Comparison of ENCODE assay signal across 2 cellular contexts in genomic region chr15:63509056-63509696, GRCh38.
TF ChIP-seq lines count a peak whose summit lies in the region.

No MANE protein-coding gene starts in this region.

TF ChIP-seq in SK-N-SH, 30 proteins besides CTCF, POLR2A, EP300 and RAD21 (continued from another document):
- no peak for TF ChIP-seq REST (IDR thresholded peaks at IDR 0.05; ENCODE audit: low read depth, low read length)
- no peak for TF ChIP-seq ZBTB33 (IDR thresholded peaks at IDR 0.05; ENCODE audit: borderline replicate concordance, low read depth)
- no peak for TF ChIP-seq SIN3A (IDR thresholded peaks at IDR 0.05; ENCODE audit: borderline replicate concordance, low read depth, low read length)
- TF ChIP-seq PBX3 (IDR thresholded peaks at IDR 0.05) = no peak
- no peak for TF ChIP-seq GATA2 (CRISPR knock-in tag; IDR thresholded peaks at IDR 0.05)

TF ChIP-seq in SK-N-SH treated with all-trans-retinoic acid at 6 μM for 48 hours, 23 proteins besides CTCF, POLR2A, EP300 and RAD21 (continued from another document):
- no peak for TF ChIP-seq PATZ1 (CRISPR knock-in tag; IDR thresholded peaks at IDR 0.05; ENCODE audit: borderline replicate concordance)
- no peak for TF ChIP-seq POU6F1 (CRISPR knock-in tag; IDR thresholded peaks at IDR 0.05; ENCODE audit: borderline replicate concordance, low read depth)
- no peak for TF ChIP-seq CREB5 (CRISPR knock-in tag; IDR thresholded peaks at IDR 0.05; ENCODE audit: low read depth)
- TF ChIP-seq ZNF565 (CRISPR knock-in tag; conservative IDR thresholded peaks at IDR 0.05; ENCODE audit: low read depth) = no peak
TF ChIP-seq in SK-N-SH treated with all-trans-retinoic acid at 6 μM for 48 hours: peak in this region for 0.
